In the genomic region with DNA sequence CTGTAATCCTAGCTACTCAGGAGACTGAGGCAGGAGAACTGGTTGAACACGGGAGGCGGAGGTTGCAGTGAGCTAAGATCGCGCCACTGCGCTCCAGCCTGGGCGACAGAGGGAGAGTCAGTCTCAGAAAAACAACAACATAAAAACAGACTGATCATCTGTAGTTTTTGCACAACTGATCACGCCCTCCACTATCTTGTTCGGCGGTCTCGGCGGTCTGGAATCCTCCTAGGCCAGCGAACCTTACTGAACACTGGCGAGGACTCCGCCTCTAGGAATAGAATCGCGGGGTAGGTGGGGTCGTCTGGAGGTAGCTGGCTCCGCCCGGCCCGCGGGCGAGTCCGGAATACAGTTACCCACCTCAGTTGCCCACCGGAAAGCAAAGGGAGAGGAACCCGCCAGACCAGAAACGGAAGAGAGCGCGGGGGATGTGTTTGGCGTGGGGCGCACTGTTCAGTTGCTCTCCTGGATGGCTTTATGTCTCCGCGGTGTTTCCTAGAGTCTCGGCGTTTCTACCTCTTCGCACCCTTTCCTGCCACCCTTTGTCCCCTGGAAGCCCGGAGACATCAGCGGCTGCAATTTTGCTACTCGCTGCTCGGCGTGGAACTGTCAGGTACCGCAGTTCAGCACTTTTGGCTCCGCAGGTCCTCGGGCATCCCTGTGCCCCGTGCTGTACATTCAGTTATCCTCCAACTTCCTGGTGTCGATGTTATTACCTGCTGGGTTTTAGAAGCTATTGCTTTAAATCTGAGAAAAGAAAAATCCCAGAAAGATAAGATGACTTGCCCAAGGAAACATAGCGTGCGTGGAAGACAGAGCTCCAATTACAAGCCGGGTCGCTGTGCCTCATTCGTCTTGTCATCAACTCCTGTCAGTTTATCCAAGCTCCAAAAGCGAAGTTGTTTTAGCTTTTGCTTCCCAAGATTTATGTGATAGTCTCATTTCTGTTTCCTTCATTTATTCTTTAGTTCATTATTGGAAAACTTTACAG, we compare ENCODE assay signal across 8 cellular contexts. TPM values are rescaled to one million over a fixed set of nuclear protein-coding genes. Genes with fewer than 3 reads are reported as not detected.
DNase-seq lines count a peak whose midpoint lies in the region; ATAC-seq and TF ChIP-seq lines count a peak whose summit lies in the region.

No MANE protein-coding gene starts in this region.

- no peaks in the 10 kb centered on the region for H3K9me3 ChIP-seq in PC-9 (ENCODE audit: insufficient read depth, low read depth)
- H3K9me3 ChIP-seq in esophagus squamous epithelium: no peaks in the 10 kb centered on the region

- TSS peak; percentile 72 for BruUV-seq in PC-9 (replicated peaks; lab: Mats Ljungman, UMichigan)

- H3K4me2 ChIP-seq in PC-9: peak overlapping the region; percentile 94

- CTCF ChIA-PET in PC-9 (lab: Charles Lee): interaction anchor here (0.6 to 1.4 kb wide), 3 partner anchors 36 to 358 kb away, joined by 3 to 7 read pairs (median 4); partner anchors contain the start of gene SUGT1

- H3K27me3 Mint-ChIP-seq in activated T-cell treated with anti-CD3 and anti-CD28 coated beads, Interleukin-2, amount 50 U/mL, for 4 hours (ENCODE audit: low read depth): peaks cover 2% of the 10 kb centered on the region
- no peaks in the 10 kb centered on the region for H3K27me3 Mint-ChIP-seq in naive B cell

- H3K9me3 Mint-ChIP-seq in activated T-cell treated with anti-CD3 and anti-CD28 coated beads, Interleukin-2, amount 50 U/mL, for 4 hours: no peaks in the 10 kb centered on the region
- H3K9me3 Mint-ChIP-seq in naive B cell: no peaks in the 10 kb centered on the region

- H3F3A ChIP-seq in PC-9 (ENCODE audit: insufficient read depth, low read depth): peaks cover 8% of the 10 kb centered on the region; the same call in 1 of the 2 replicates

- H3K4me1 ChIP-seq in PC-9 (replicated peaks; ENCODE audit: insufficient read depth) (peaks cover 8% of the 10 kb centered on the region), esophagus squamous epithelium (peaks cover 7 to 34% (median 8%) of the 10 kb centered on the region in 3 donors)

- DNase-seq in DMS79 treated with DMSO at 0.1 percent for 48 hours (lab: John Stamatoyannopoulos, UW) (peak; percentile 84), KBM-7 (peak; percentile 96), PC-9 (peak; percentile 77 to 88), esophagus squamous epithelium (lab: John Stamatoyannopoulos, UW) (peak; percentile 19), naive B cell (peak; percentile 79)
- DNase-seq in activated T-cell treated with anti-CD3 and anti-CD28 coated beads, Interleukin-2, amount 50 U/mL, for 4 hours: peak; percentile 73
- peak; percentile 68 to 76 for DNase-seq in stimulated activated CD8-positive, alpha-beta memory T cell treated with anti-CD3 and anti-CD28 coated beads, Interleukin-7, amount 100 ng/mL, for 48 hours (ENCODE audit: extremely low read depth in 1 of 2, low read depth in 1 of 2)

- intact Hi-C loops in PC-9 (cut with micrococcal nuclease; ENCODE audit: unreplicated experiment): loop anchor here (1.0 kb wide), 1 partner anchor 35 kb away; the partner anchor contains the start of gene SUGT1
- intact Hi-C loops in esophagus squamous epithelium (cut with DNase I): no loop called here

- H3K27ac ChIP-seq in PC-9 (peak overlapping the region; percentile 51), esophagus squamous epithelium (peak overlapping the region; percentile 77 to 93 (median 85))

- in situ Hi-C loops in KBM-7 (cut with MboI; ENCODE audit: low pct_unique_long_range_greater_than_20kb, low sequenced_read_pairs): no loop called here

- H3K27me3 ChIP-seq in PC-9 (ENCODE audit: insufficient read depth, low read depth) (no peaks in the 10 kb centered on the region), esophagus squamous epithelium (no peaks in the 10 kb centered on the region)

- H4K20me1 ChIP-seq in PC-9 (ENCODE audit: insufficient read depth): no peaks in the 10 kb centered on the region

- peaks cover 13% of the 10 kb centered on the region for H3K79me2 ChIP-seq in PC-9 (ENCODE audit: low read depth)

- peak in 1 of 4 donors; percentile 47 for TF ChIP-seq POLR2A in esophagus squamous epithelium (IDR thresholded peaks at IDR 0.05)

- H3K4me1 Mint-ChIP-seq in activated T-cell treated with anti-CD3 and anti-CD28 coated beads, Interleukin-2, amount 50 U/mL, for 4 hours (ENCODE audit: low read depth): peaks cover 32% of the 10 kb centered on the region
- H3K4me1 Mint-ChIP-seq in naive B cell: peaks cover 24 to 33% (median 25%) of the 10 kb centered on the region in 3 donors

- H3K9me2 ChIP-seq in PC-9 (ENCODE audit: insufficient read depth): no peaks in the 10 kb centered on the region

- peak overlapping the region; percentile 99 for H2AFZ ChIP-seq in PC-9

- H3K27ac Mint-ChIP-seq in naive B cell: peak overlapping the region; percentile 88 to 98 (median 94)

- 0% methylated on average over 20 to 35 of the region's 51 CpGs for WGBS in esophagus squamous epithelium, 2 donors

- ATAC-seq in GM21737 (IDR thresholded peaks at IDR 0.05; ENCODE audit: unreplicated experiment): peak; percentile 98
- peak; percentile 99 for ATAC-seq in activated T-cell treated with anti-CD3 and anti-CD28 coated beads, Interleukin-2, amount 50 U/mL, for 4 hours
- ATAC-seq in naive B cell (ENCODE audit: low read depth in 2 of 2): peak; percentile 95 to 97

- peak overlapping the region; percentile 95 for H3K4me3 ChIP-seq in PC-9
- peak overlapping the region; percentile 61 to 90 (median 70) for H3K4me3 ChIP-seq in esophagus squamous epithelium

- TF ChIP-seq CTCF in PC-9 (conservative IDR thresholded peaks at IDR 0.05) (no peak), esophagus squamous epithelium (IDR thresholded peaks at IDR 0.05) (no peak)

- H3K4me3 Mint-ChIP-seq in activated T-cell treated with anti-CD3 and anti-CD28 coated beads, Interleukin-2, amount 50 U/mL, for 4 hours: peak overlapping the region; percentile 97
- H3K4me3 Mint-ChIP-seq in naive B cell: peak overlapping the region; percentile 96 to 100 (median 98)

- H3K36me3 Mint-ChIP-seq in activated T-cell treated with anti-CD3 and anti-CD28 coated beads, Interleukin-2, amount 50 U/mL, for 4 hours (ENCODE audit: insufficient read depth): peaks cover 4% of the 10 kb centered on the region
- H3K36me3 Mint-ChIP-seq in naive B cell: no peaks in the 10 kb centered on the region

- peaks cover 4% of the 10 kb centered on the region; the same call in 1 of the 2 replicates for H3K36me3 ChIP-seq in PC-9 (ENCODE audit: low read depth)
- peaks cover 0 to 4% (median 0%) of the 10 kb centered on the region in 3 donors for H3K36me3 ChIP-seq in esophagus squamous epithelium

- POLR2A ChIA-PET in PC-9 (lab: Charles Lee; ENCODE audit: unreplicated experiment): interaction anchor here (0.6 to 1.5 kb wide), 3 partner anchors 18 to 584 kb away, joined by 3 to 7 read pairs (median 5); partner anchors contain the start of gene SUGT1

RNA-seq across cellular contexts. Expression of gene HNRNPA1L2, which starts 24.9 kb away (rescaled TPM):
- total RNA-seq in PC-9 (2021) (6.3 and 7.9 TPM in 2 replicates), esophagus squamous epithelium (1 to 10 TPM; 1.9 to 6.9 (median 2.3) TPM)
- total RNA-seq in activated T-cell treated with anti-CD3 and anti-CD28 coated beads, Interleukin-2, amount 50 U/mL, for 4 hours: 1 to 10 TPM; 7.5 to 9.7 (median 8.9) TPM
- 10 to 100 TPM in 1 of 6 donors, 1 to 10 TPM in 5; 1.8 to 11.8 (median 7.7) TPM for polyA plus RNA-seq in naive B cell (ENCODE audit: low read depth in 6 of 6)

RNA-seq across cellular contexts. Expression of gene SUGT1, which starts 35.3 kb away (rescaled TPM):
- total RNA-seq in PC-9 (2021) (48.8 and 57.2 TPM in 2 replicates), esophagus squamous epithelium (10 to 100 TPM; 22.1 to 35.8 (median 30.7) TPM)
- total RNA-seq in activated T-cell treated with anti-CD3 and anti-CD28 coated beads, Interleukin-2, amount 50 U/mL, for 4 hours: 10 to 100 TPM; 59.8 to 73.2 (median 63.9) TPM
- 10 to 100 TPM; 39.0 to 51.3 (median 46.0) TPM for polyA plus RNA-seq in naive B cell (ENCODE audit: low read depth in 6 of 6)

Comparison
In these comparisons a context has a peak if more than half of its experiments do, and no peak if none do; other contexts are left out.
1. Peak in every context shown above with its lines: DNase-seq, ATAC-seq, H3K4me3 ChIP-seq and H3K27ac ChIP-seq.
2. DNase-seq: peak in every context shown above with its lines; median percentile 96 in KBM-7; 84 in DMS79 treated with DMSO at 0.1 percent for 48 hours; 82 in PC-9; 79 in naive B cell; 73 in activated T-cell treated with anti-CD3 and anti-CD28 coated beads, Interleukin-2, amount 50 U/mL, for 4 hours; 72 in stimulated activated CD8-positive, alpha-beta memory T cell treated with anti-CD3 and anti-CD28 coated beads, Interleukin-7, amount 100 ng/mL, for 48 hours; 19 in esophagus squamous epithelium.